Comparison of ENCODE assay signal across 8 cellular contexts in the genomic region with DNA sequence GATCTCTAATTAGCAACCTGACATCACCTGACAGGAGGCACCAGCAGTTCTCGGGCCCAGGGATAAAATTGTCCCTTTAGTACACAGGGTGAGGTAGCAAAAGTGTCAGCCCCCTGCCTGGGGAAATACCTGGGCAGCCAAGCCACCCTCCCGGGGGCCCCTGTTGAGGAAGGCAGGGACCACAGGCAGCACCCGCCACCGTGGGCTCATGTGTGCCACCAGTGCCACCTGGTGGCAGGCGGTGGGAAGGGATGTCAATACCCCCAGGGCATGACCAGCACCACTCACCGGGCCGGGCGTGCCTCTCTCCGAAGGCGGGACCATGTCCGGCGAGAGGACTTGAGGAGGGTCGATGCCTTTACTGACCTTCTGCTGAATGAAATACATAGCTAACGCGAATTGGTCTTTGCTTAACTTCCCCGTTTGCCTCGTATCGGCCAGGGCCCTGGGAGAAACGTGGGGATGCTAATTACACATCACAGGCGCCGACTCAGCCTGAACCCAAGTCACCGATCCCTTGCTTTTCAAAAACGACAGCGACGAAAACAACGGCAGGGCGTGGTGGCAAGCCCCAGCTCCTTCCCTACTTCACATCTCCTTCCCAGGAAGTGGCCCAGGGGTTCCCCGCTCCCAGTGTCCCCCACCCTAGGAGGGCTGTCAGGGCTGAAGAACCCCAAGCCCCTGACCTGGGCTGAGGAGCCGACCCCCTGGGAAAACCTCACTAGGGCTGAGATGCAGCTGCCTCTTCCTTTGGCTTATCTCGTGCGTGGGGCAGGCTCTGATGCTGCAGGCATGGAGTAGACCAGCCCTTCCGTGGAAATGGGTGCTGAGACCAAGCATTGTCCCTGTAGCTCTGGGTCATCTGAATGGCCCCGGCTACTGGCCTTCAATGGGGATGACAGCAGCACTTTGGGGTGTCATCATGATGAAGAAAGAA. TPM values are rescaled to one million over a fixed set of nuclear protein-coding genes. Genes with fewer than 3 reads are reported as not detected.
A peak's percentile ranks its signal among the peaks of the same experiment; 100 is the strongest.
DNase-seq lines count a peak whose midpoint lies in the region; ATAC-seq and TF ChIP-seq lines count a peak whose summit lies in the region.

No MANE protein-coding gene starts in this region.

- H2BK5ac ChIP-seq in H9 (ENCODE audit: insufficient read length, low read length) = no peak overlapping the region

- peak overlapping the region in 1 of 4 donors; percentile 84 for H3K4me3 Mint-ChIP-seq in CD4-positive, CD25-positive, alpha-beta regulatory T cell
- no peak overlapping the region for H3K4me3 Mint-ChIP-seq in H9

- H4K20me1 ChIP-seq in H9 (ENCODE audit: control insufficient read depth, insufficient read depth, insufficient read length) = peaks cover 2% of the 10 kb centered on the region

- no peak overlapping the region for H3K4me3 ChIP-seq in CD4-positive, CD25-positive, alpha-beta regulatory T cell (ENCODE audit: low read depth, low read length)
- no peak overlapping the region for H3K4me3 ChIP-seq in uterus

- no peak overlapping the region for H4K5ac ChIP-seq in H9 (ENCODE audit: insufficient read length, low read depth, low read length)

- no CpG with 5 or more reads among the region's 33 CpGs for WGBS in H9 (ENCODE audit: extremely low coverage, insufficient read length, low lambda C conversion rate)

- no peak overlapping the region for H2AK5ac ChIP-seq in H9 (ENCODE audit: insufficient read length, low read length)

- H3K9ac ChIP-seq in H9 (ENCODE audit: extremely low read depth, insufficient read length, low read length) = no peak overlapping the region

- H3K27ac Mint-ChIP-seq in CD4-positive, CD25-positive, alpha-beta regulatory T cell = peak overlapping the region in 2 of 3 donors; percentile 70 to 84
- H3K27ac Mint-ChIP-seq in H9 = peak overlapping the region in 1 of 3 experiments; percentile 82; a peak in 3 of 7 replicates

- H2BK12ac ChIP-seq in H9 (ENCODE audit: insufficient read length, low read depth, low read length) = no peak overlapping the region

- H3K9me3 ChIP-seq in CD4-positive, CD25-positive, alpha-beta regulatory T cell (ENCODE audit: control insufficient read depth in 2 of 2, low read length in 2 of 2) = no peaks in the 10 kb centered on the region
- H3K9me3 ChIP-seq in H9 (ENCODE audit: control insufficient read depth, low read depth, low read length) (no peaks in the 10 kb centered on the region), uterus (no peaks in the 10 kb centered on the region)

- no peaks in the 10 kb centered on the region for H3K79me2 ChIP-seq in H9 (ENCODE audit: insufficient read depth, low read length)

- no peak overlapping the region for H3K27ac ChIP-seq in CD4-positive, CD25-positive, alpha-beta regulatory T cell (ENCODE audit: insufficient read depth, low read length, poor library complexity, severe bottlenecking)
- H3K27ac ChIP-seq in H9 (ENCODE audit: insufficient read length, low read depth, low read length) (no peak overlapping the region), uterus (no peak overlapping the region)

- H2BK120ac ChIP-seq in H9 (ENCODE audit: low read depth, low read length, poor library complexity, severe bottlenecking) = no peak overlapping the region

- no peaks in the 10 kb centered on the region for H3K79me1 ChIP-seq in H9 (ENCODE audit: insufficient read depth, low read depth, low read length, poor library complexity, severe bottlenecking)

- no peak overlapping the region for H3T11ph ChIP-seq in H9 (ENCODE audit: low read length)

- H3K9me3 Mint-ChIP-seq in CD4-positive, CD25-positive, alpha-beta regulatory T cell = no peaks in the 10 kb centered on the region
- no peaks in the 10 kb centered on the region for H3K9me3 Mint-ChIP-seq in H9

- no peak overlapping the region for H3K56ac ChIP-seq in H9 (ENCODE audit: insufficient read length, low read depth, low read length)

- peaks cover 2% of the 10 kb centered on the region for H3K23me2 ChIP-seq in H9 (ENCODE audit: insufficient read length, low read depth, low read length, poor library complexity, severe bottlenecking)

- in situ Hi-C loops in SK-MEL-5 (cut with HindIII; ENCODE audit: low pct_unique_long_range_greater_than_20kb, low sequenced_read_pairs) = no loop called here

- peaks cover 0 to 12% (median 6%) of the 10 kb centered on the region in 4 donors for H3K4me1 Mint-ChIP-seq in CD4-positive, CD25-positive, alpha-beta regulatory T cell
- peaks cover 22 to 26% of the 10 kb centered on the region in 2 experiments for H3K4me1 Mint-ChIP-seq in H9

- H4K91ac ChIP-seq in H9 (ENCODE audit: insufficient read length, low read depth, low read length) = no peak overlapping the region

- no peak overlapping the region for H4K8ac ChIP-seq in H9 (replicated peaks; ENCODE audit: insufficient read length, low read depth, low read length)

- TF ChIP-seq POLR2A in uterus (IDR thresholded peaks at IDR 0.05) = no peak

- intact Hi-C loops in posterior cingulate gyrus (cut with DNase I) = no loop called here
- intact Hi-C loops in uterus (cut with DNase I; ENCODE audit: low total_unique reads) = no loop called here

- H3K27me3 ChIP-seq in CD4-positive, CD25-positive, alpha-beta regulatory T cell (ENCODE audit: control insufficient read depth, insufficient read depth, low read length) = no peaks in the 10 kb centered on the region
- H3K27me3 ChIP-seq in H9 (ENCODE audit: insufficient read depth, low read length) = no peaks in the 10 kb centered on the region
- H3K27me3 ChIP-seq in uterus = no peaks in the 10 kb centered on the region

- peaks cover 22% of the 10 kb centered on the region for H3K36me3 Mint-ChIP-seq in CD4-positive, CD25-positive, alpha-beta regulatory T cell
- peaks cover 35 to 57% (median 48%) of the 10 kb centered on the region in 3 experiments for H3K36me3 Mint-ChIP-seq in H9 (ENCODE audit: insufficient read depth in 1 of 3, low read depth in 3 of 3)

- H2AFZ ChIP-seq in H9 (ENCODE audit: low read length) = no peak overlapping the region

- H2BK15ac ChIP-seq in H9 (ENCODE audit: low read depth, low read length) = no peak overlapping the region

- no peak overlapping the region for H3K14ac ChIP-seq in H9 (ENCODE audit: insufficient read depth, low read length)

- no peak overlapping the region for H3K4ac ChIP-seq in H9 (ENCODE audit: low read depth, low read length)

- no peak overlapping the region for H3K4me2 ChIP-seq in H9 (ENCODE audit: insufficient read depth, insufficient read length, low read length)

- H3K18ac ChIP-seq in H9 (ENCODE audit: insufficient read length, low read depth, low read length) = no peak overlapping the region

- TF ChIP-seq CTCF in H9 (conservative IDR thresholded peaks at IDR 0.05) = peak; percentile 93
- TF ChIP-seq CTCF in uterus (IDR thresholded peaks at IDR 0.05) = peak; percentile 78 to 88 (median 84)

- peaks cover 64% of the 10 kb centered on the region for H3K36me3 ChIP-seq in CD4-positive, CD25-positive, alpha-beta regulatory T cell (ENCODE audit: control insufficient read depth, insufficient read depth, low read length)
- H3K36me3 ChIP-seq in uterus = no peaks in the 10 kb centered on the region

- DNase-seq in CD4-positive, CD25-positive, alpha-beta regulatory T cell = peak; percentile 51 to 71 (median 65)
- DNase-seq in H9 (peak; percentile 89), SK-MEL-5 (ENCODE audit: low read depth, low spot score) (peak; percentile 52), activated gamma-delta T cell (lab: John Stamatoyannopoulos, UW) (peak; percentile 20), glomerular visceral epithelial cell (ENCODE audit: extremely low spot score) (peak; percentile 56), posterior cingulate gyrus (peak in 9 of 10 donors; percentile 33 to 93 (median 61)), uterus (peak; percentile 53 to 71), NCI-H2107 treated with DMSO at 0.1 percent for 48 hours (lab: John Stamatoyannopoulos, UW; ENCODE audit: unreplicated experiment) (no peak)

- peaks cover 4% of the 10 kb centered on the region for H3K27me3 Mint-ChIP-seq in CD4-positive, CD25-positive, alpha-beta regulatory T cell
- H3K27me3 Mint-ChIP-seq in H9 (ENCODE audit: low read depth) = no peaks in the 10 kb centered on the region; the same call in 1 of the 2 replicates

- no peak overlapping the region for H3K23ac ChIP-seq in H9 (ENCODE audit: insufficient read length, low read depth, low read length)

- H3K4me1 ChIP-seq in CD4-positive, CD25-positive, alpha-beta regulatory T cell (ENCODE audit: control insufficient read depth, insufficient read depth, low read length, poor library complexity, severe bottlenecking) = peaks cover 5% of the 10 kb centered on the region
- H3K4me1 ChIP-seq in H9 (ENCODE audit: insufficient read depth, low read length) (peaks cover 4% of the 10 kb centered on the region; the same call in 1 of the 2 replicates), uterus (no peaks in the 10 kb centered on the region)

- peak; percentile 83 to 88 for ATAC-seq in CD4-positive, CD25-positive, alpha-beta regulatory T cell (ENCODE audit: low read depth in 2 of 2)

- H2BK20ac ChIP-seq in H9 (ENCODE audit: low read depth, low read length, poor library complexity, severe bottlenecking) = no peak overlapping the region

RNA-seq across cellular contexts. Expression of gene EPS15L1, which starts 53.8 kb away (rescaled TPM):
- total RNA-seq in CD4-positive, CD25-positive, alpha-beta regulatory T cell = 47.8 TPM
- polyA plus RNA-seq in CD4-positive, CD25-positive, alpha-beta regulatory T cell = 1 to 10 TPM; 8.5 to 9.1 (median 8.8) TPM
- 31.8 and 33.3 TPM in 2 replicates for total RNA-seq in H9 (2021)
- total RNA-seq in SK-MEL-5 (2014; rRNA removed; shearing (Covaris generic)) = 4.7 and 4.8 TPM in 2 replicates
- polyA plus RNA-seq in SK-MEL-5 (2015; cell fraction: cytosol; rRNA removed) = 16.4 and 24.9 TPM in 2 replicates
- 27.0 and 33.4 TPM in 2 replicates for polyA plus RNA-seq in SK-MEL-5 (2015; cell fraction: nucleus; rRNA removed)
- total RNA-seq in uterus = 10 to 100 TPM; 18.8 to 67.2 (median 39.6) TPM
